Comparison of ENCODE assay signal across 1 cellular context in genomic region chr17:78138204-78139060, GRCh38.
TF ChIP-seq lines count a peak whose summit lies in the region.

No MANE protein-coding gene starts in this region.

TF ChIP-seq in HepG2, 621 proteins besides CTCF, POLR2A, EP300 and RAD21 (continued from another document):
- TF ChIP-seq THAP7 (CRISPR knock-in tag; IDR thresholded peaks at IDR 0.05): 0 out of 2 replicates have a peak, but pooled peaks have one; percentile 35
- no peak for TF ChIP-seq DBP (CRISPR knock-in tag; IDR thresholded peaks at IDR 0.05; ENCODE audit: not compliant biosample characterization)
- no peak for TF ChIP-seq HIVEP1 (CRISPR knock-in tag; IDR thresholded peaks at IDR 0.05)
- no peak for TF ChIP-seq LCORL (IDR thresholded peaks at IDR 0.05)
- no peak for TF ChIP-seq LCORL (CRISPR knock-in tag; IDR thresholded peaks at IDR 0.05)
- no peak for TF ChIP-seq DRAP1 (CRISPR knock-in tag; IDR thresholded peaks at IDR 0.05)
- TF ChIP-seq ZNF674 (CRISPR knock-in tag; IDR thresholded peaks at IDR 0.05; ENCODE audit: low read depth): no peak
- TF ChIP-seq PRDM10 (CRISPR knock-in tag; IDR thresholded peaks at IDR 0.05; ENCODE audit: low read depth): no peak
- TF ChIP-seq HOXA5 (CRISPR knock-in tag; IDR thresholded peaks at IDR 0.05): no peak
- no peak for TF ChIP-seq WIZ (CRISPR knock-in tag; IDR thresholded peaks at IDR 0.05)
- TF ChIP-seq XRCC5 (optimal IDR thresholded peaks at IDR 0.05; ENCODE audit: low read length): no peak
- no peak for TF ChIP-seq ARID2 (CRISPR knock-in tag; IDR thresholded peaks at IDR 0.05; ENCODE audit: borderline replicate concordance)
TF ChIP-seq in HepG2: peak in this region for 15.
